ENCODE assay signal across 15 cellular contexts in genomic region chr2:74762789-74763188, GRCh38.
DNase-seq lines count a peak whose midpoint lies in the region; ATAC-seq and TF ChIP-seq lines count a peak whose summit lies in the region.
"Had no signal": no experiment of that assay in that cellular context is flagged by ENCODE, and none has a peak within 500 bp of the region (broad histone marks: within the 10 kb centered on the region; RNA-seq: fewer than 3 reads in every experiment).

No MANE protein-coding gene starts in this region.

- H2AFZ ChIP-seq in IMR-90 (replicated peaks; ENCODE audit: low read length, poor library complexity): no peak overlapping the region
- H2AFZ ChIP-seq in mesenchymal stem cell (ENCODE audit: low read depth, low read length): no peak overlapping the region

- H3K4me3 ChIP-seq in IMR-90 (ENCODE audit: insufficient read depth, low read depth, low read length) (no peak overlapping the region), mesenchymal stem cell (ENCODE audit: insufficient read depth in 1 of 2, low read depth in 1 of 2, low read length in 2 of 2) (no peak overlapping the region)
- H3K4me3 ChIP-seq: pancreas, thyroid gland had no signal

- no peak for DNase-seq in GM10248 (ENCODE audit: extremely low spot score)
- DNase-seq in IMR-90: no peak
- DNase-seq in SW480 (ENCODE audit: low spot score): peak; percentile 22
- no peak for DNase-seq in mesenchymal stem cell
- no peak for DNase-seq in NCI-H526 treated with DMSO at 0.1 percent for 48 hours (lab: John Stamatoyannopoulos, UW)
- DNase-seq in HT-29 (ENCODE audit: low spot score): no peak
- no peak for DNase-seq in Calu3
- DNase-seq in EL: no peak
- DNase-seq: activated CD4-positive, CD25-positive, alpha-beta regulatory T cell treated with anti-CD3 and anti-CD28 coated beads, Interleukin-2, amount 50 U/mL, for 72 hours; CD4-positive, alpha-beta memory T cell; mammary epithelial cell; NCI-H748 treated with DMSO at 0.1 percent for 48 hours; pancreas; stimulated activated CD4-positive, alpha-beta T cell treated with anti-CD3 and anti-CD28 coated beads, Interleukin-12 subunit alpha, Interleukin-12 subunit beta, amount 100 ng/mL, for 4 hours; thyroid gland had no signal

- POLR2A ChIA-PET in GM10248 (lab: Yijun Ruan, JAX) (no interaction called here), IMR-90 (lab: Charles Lee; ENCODE audit: unreplicated experiment) (no interaction called here)

- peak overlapping the region; percentile 34 to 50 for H2BK12ac ChIP-seq in mesenchymal stem cell (ENCODE audit: low read length in 2 of 2)

- peaks cover 22% of the 10 kb centered on the region for H3K4me1 ChIP-seq in IMR-90 (ENCODE audit: control insufficient read depth, insufficient read depth, low read length)
- peaks cover 8% of the 10 kb centered on the region for H3K4me1 ChIP-seq in mesenchymal stem cell (ENCODE audit: control insufficient read depth, insufficient read depth, low read depth, low read length)
- H3K4me1 ChIP-seq: pancreas had no signal

- H3K9me3 ChIP-seq in IMR-90 (ENCODE audit: control insufficient read depth, insufficient read depth, low read length) (0 out of 2 replicates have a peak, but pooled peaks cover under 1% of the 10 kb centered on the region), mesenchymal stem cell (ENCODE audit: control insufficient read depth, low read length) (peaks cover 12% of the 10 kb centered on the region)
- H3K9me3 ChIP-seq: pancreas, thyroid gland had no signal

- H3K9ac ChIP-seq in IMR-90 (ENCODE audit: low read depth, low read length) (no peak overlapping the region), mesenchymal stem cell (ENCODE audit: low read length) (no peak overlapping the region)

- WGBS in IMR-90 (ENCODE audit: extremely low coverage in 2 of 2, insufficient read length in 1 of 2), 2 experiments: no CpG with 5 or more reads among the region's 3 CpGs
- 91% methylated on average over 1 of the region's 3 CpGs for WGBS in mesenchymal stem cell

- H3K14ac ChIP-seq in IMR-90 (replicated peaks; ENCODE audit: low read depth, low read length) (no peak overlapping the region), mesenchymal stem cell (ENCODE audit: low read length in 2 of 2) (no peak overlapping the region)

- H4K91ac ChIP-seq in IMR-90 (ENCODE audit: insufficient read depth, low read depth, low read length) (no peak overlapping the region), mesenchymal stem cell (ENCODE audit: low read length) (no peak overlapping the region)

- no peak overlapping the region for H4K5ac ChIP-seq in IMR-90 (ENCODE audit: low read depth, low read length)

- no peaks in the 10 kb centered on the region for H3K4me1 Mint-ChIP-seq in Calu3 (ENCODE audit: low read depth, unreplicated experiment)

- no peak overlapping the region for H3K4me3 Mint-ChIP-seq in Calu3 (ENCODE audit: low read depth, unreplicated experiment)
- H3K4me3 Mint-ChIP-seq: CD4-positive, alpha-beta memory T cell had no signal

- no peak overlapping the region for H2BK120ac ChIP-seq in IMR-90 (ENCODE audit: low read depth, low read length)
- no peak overlapping the region for H2BK120ac ChIP-seq in mesenchymal stem cell (ENCODE audit: low read depth, low read length)

- H2AK5ac ChIP-seq in IMR-90 (ENCODE audit: low read depth, low read length) (no peak overlapping the region; the same call in 1 of the 2 replicates), mesenchymal stem cell (ENCODE audit: low read length, severe bottlenecking) (no peak overlapping the region)

- no peak overlapping the region for H2AK9ac ChIP-seq in IMR-90 (replicated peaks; ENCODE audit: low read depth, low read length, poor library complexity)

- H3K36me3 Mint-ChIP-seq in Calu3 (ENCODE audit: insufficient read depth, unreplicated experiment): no peaks in the 10 kb centered on the region

- peaks cover 26% of the 10 kb centered on the region for H3K9me1 ChIP-seq in IMR-90 (ENCODE audit: insufficient read depth, low read length)

- H2BK20ac ChIP-seq in IMR-90 (ENCODE audit: low read depth, low read length): peak overlapping the region; percentile 45; the same call in 1 of the 2 replicates

- H3K4ac ChIP-seq in IMR-90 (ENCODE audit: low read depth, low read length) (peak overlapping the region; percentile 37; the same call in 1 of the 2 replicates), mesenchymal stem cell (ENCODE audit: low read depth in 1 of 2, low read length in 2 of 2) (no peak overlapping the region)

- TF ChIP-seq POLR2A in IMR-90 (IDR thresholded peaks at IDR 0.05; ENCODE audit: low read depth, low read length): no peak

- no peaks in the 10 kb centered on the region for H3K27me3 ChIP-seq in IMR-90 (ENCODE audit: control insufficient read depth, insufficient read depth, low read length)
- H3K27me3 ChIP-seq in mesenchymal stem cell (ENCODE audit: control insufficient read depth in 1 of 2, insufficient read depth in 1 of 2, low read length in 2 of 2): no peaks in the 10 kb centered on the region
- H3K27me3 ChIP-seq: pancreas, thyroid gland had no signal

- H3K4me2 ChIP-seq in IMR-90 (ENCODE audit: low read depth, low read length) (no peak overlapping the region), mesenchymal stem cell (ENCODE audit: low read length, poor library complexity, severe bottlenecking) (no peak overlapping the region)

- no peak for ATAC-seq in IMR-90 (ENCODE audit: low read depth)
- ATAC-seq: pancreas had no signal

- 0 out of 3 replicates have a peak overlapping the region, but pooled peaks have one; percentile 15 for H2BK15ac ChIP-seq in IMR-90 (ENCODE audit: low read depth, low read length)
- peak overlapping the region; percentile 94 for H2BK15ac ChIP-seq in mesenchymal stem cell (ENCODE audit: low read depth, poor library complexity, severe bottlenecking)

- H3K36me3 ChIP-seq in IMR-90 (ENCODE audit: control insufficient read depth, insufficient read depth, low read length) (no peaks in the 10 kb centered on the region), mesenchymal stem cell (ENCODE audit: control insufficient read depth in 1 of 2, insufficient read depth in 2 of 2, low read depth in 1 of 2, low read length in 2 of 2) (peaks cover 0 to 3% of the 10 kb centered on the region in 2 experiments)
- H3K36me3 ChIP-seq: pancreas, thyroid gland had no signal

- H3K23ac ChIP-seq in IMR-90 (ENCODE audit: low read depth, low read length) (no peak overlapping the region), mesenchymal stem cell (ENCODE audit: low read length in 2 of 2) (no peak overlapping the region)

- TF ChIP-seq CTCF in GM10248 (IDR thresholded peaks at IDR 0.05; ENCODE audit: control extremely low read depth, extremely low read depth, low read depth, missing control alignments): peak; percentile 23
- TF ChIP-seq CTCF in IMR-90 (conservative IDR thresholded peaks at IDR 0.05; ENCODE audit: low read depth, low read length): 0 out of 2 replicates have a peak, but pooled peaks have one; percentile 9
- no peak for TF ChIP-seq CTCF in Calu3 (IDR thresholded peaks at IDR 0.05; ENCODE audit: unreplicated experiment)

- H4K20me1 ChIP-seq in IMR-90 (ENCODE audit: insufficient read depth, low read length): no peaks in the 10 kb centered on the region

- dilution Hi-C loops in IMR-90 (cut with HindIII; ENCODE audit: low sequenced_read_pairs, unreplicated experiment): no loop called here

- H4K8ac ChIP-seq in IMR-90 (ENCODE audit: low read depth in 2 of 2, low read length in 2 of 2) (no peak overlapping the region), mesenchymal stem cell (ENCODE audit: low read length) (no peak overlapping the region)

- H2BK5ac ChIP-seq in IMR-90 (ENCODE audit: low read depth, low read length, poor library complexity, severe bottlenecking): no peak overlapping the region
- H2BK5ac ChIP-seq in mesenchymal stem cell (ENCODE audit: low read depth, low read length, poor library complexity, severe bottlenecking): no peak overlapping the region

- no peak overlapping the region for H3K27ac Mint-ChIP-seq in Calu3 (ENCODE audit: unreplicated experiment)
- H3K27ac Mint-ChIP-seq: CD4-positive, alpha-beta memory T cell had no signal

- no peaks in the 10 kb centered on the region for H3K9me3 Mint-ChIP-seq in Calu3 (ENCODE audit: low read depth, unreplicated experiment)

- no peaks in the 10 kb centered on the region for H3K27me3 Mint-ChIP-seq in Calu3 (ENCODE audit: unreplicated experiment)

- intact Hi-C loops in IMR-90 (cut with micrococcal nuclease) (no loop called here), Calu3 (cut with micrococcal nuclease; ENCODE audit: unreplicated experiment) (no loop called here)

- CTCF ChIA-PET in GM10248 (lab: Yijun Ruan, JAX): interaction anchor here (0.7 to 1.8 kb wide), 2 partner anchors 80 to 114 kb away, joined by 3 to 5 read pairs; no protein-coding TSS in a partner anchor
- CTCF ChIA-PET in IMR-90 (lab: Yijun Ruan, JAX): interaction anchor here (1.1 kb wide), 1 partner anchor 75 kb away, joined by 4 read pairs; no protein-coding TSS in a partner anchor
- CTCF ChIA-PET in Calu3 (lab: Charles Lee): interaction anchor here (0.6 kb wide), 1 partner anchor 28 kb away, joined by 3 read pairs; no protein-coding TSS in a partner anchor

- H3K18ac ChIP-seq in IMR-90 (ENCODE audit: low read depth, low read length) (no peak overlapping the region), mesenchymal stem cell (ENCODE audit: low read depth in 1 of 2, low read length in 2 of 2) (peak overlapping the region in 1 of 2 experiments; percentile 50)

- no peak overlapping the region for H3K27ac ChIP-seq in IMR-90 (ENCODE audit: insufficient read depth, low read length)
- no peak overlapping the region for H3K27ac ChIP-seq in mesenchymal stem cell (ENCODE audit: low read length, poor library complexity, severe bottlenecking)
- H3K27ac ChIP-seq: pancreas, thyroid gland had no signal

- no peaks in the 10 kb centered on the region for H3K79me1 ChIP-seq in IMR-90 (ENCODE audit: low read depth in 1 of 2, low read length in 2 of 2)
- H3K79me1 ChIP-seq in mesenchymal stem cell (replicated peaks; ENCODE audit: low read length, poor library complexity, severe bottlenecking): no peaks in the 10 kb centered on the region

- H3K56ac ChIP-seq in IMR-90 (ENCODE audit: extremely low read depth, insufficient read depth, low read length): no peak overlapping the region

- no TSS peak for BruUV-seq in IMR-90 (replicated peaks; lab: Mats Ljungman, UMichigan)
- no TSS peak for BruUV-seq in Calu3 (replicated peaks; lab: Mats Ljungman, UMichigan)

- no peak for TF ChIP-seq RAD21 in IMR-90 (IDR thresholded peaks at IDR 0.05; ENCODE audit: low read length)

- in situ Hi-C loops in IMR-90 (cut with MboI; ENCODE audit: low sequenced_read_pairs): no loop called here

TF ChIP-seq in IMR-90, 13 proteins besides CTCF, POLR2A, EP300 and RAD21 (continues in another document):
- TF ChIP-seq ELK1 (IDR thresholded peaks at IDR 0.05; ENCODE audit: borderline replicate concordance, low read depth, low read length) (no peak), RCOR1 (IDR thresholded peaks at IDR 0.05; ENCODE audit: insufficient replicate concordance, low read length) (no peak)
